In the genomic region with DNA sequence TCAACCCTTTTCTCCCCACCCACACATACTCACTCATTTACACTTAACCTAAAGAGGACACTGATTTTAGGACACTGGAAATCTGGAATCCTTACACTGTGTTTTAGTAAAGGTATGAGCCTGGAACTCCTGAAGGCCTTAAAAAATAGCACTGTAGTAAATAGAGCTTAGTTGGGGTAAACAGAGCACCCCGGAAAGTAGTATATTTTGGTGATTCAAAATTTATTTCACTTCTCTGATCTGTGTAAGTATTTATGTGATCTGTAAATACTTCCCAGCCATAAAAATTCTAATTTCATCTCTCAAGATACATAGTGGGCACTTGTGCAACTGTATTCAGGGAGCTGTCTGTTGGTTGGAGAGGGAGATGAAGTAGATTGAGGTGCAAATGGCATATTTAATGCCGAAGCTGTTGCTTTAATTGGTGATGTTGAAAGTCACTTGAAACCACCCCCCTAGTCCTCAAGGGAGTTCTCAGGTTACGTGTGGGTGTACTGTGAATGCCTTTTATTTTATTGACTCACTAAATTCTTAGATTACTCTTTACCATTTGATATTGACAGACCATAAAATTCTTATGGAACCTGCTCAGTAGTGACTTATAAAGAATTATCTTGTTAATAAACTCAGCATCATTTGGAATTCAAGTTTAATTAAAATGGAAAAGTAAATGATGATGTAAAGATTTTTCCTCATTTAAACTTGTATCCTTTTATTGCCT, we compare ENCODE assay signal across 10 cellular contexts.
DNase-seq lines count a peak whose midpoint lies in the region; ATAC-seq and TF ChIP-seq lines count a peak whose summit lies in the region.
"Had no signal": no experiment of that assay in that cellular context is flagged by ENCODE, and none has a peak within 500 bp of the region (broad histone marks: within the 10 kb centered on the region; RNA-seq: fewer than 3 reads in every experiment).

No MANE protein-coding gene starts in this region.

- POLR2A ChIA-PET in activated CD4-positive, alpha-beta T cell treated with anti-CD3 and anti-CD28 coated beads for 36 hours (lab: Charles Lee), result no interaction called here

- no peaks in the 10 kb centered on the region for H3K36me3 ChIP-seq in HUES6 (ENCODE audit: control insufficient read depth, insufficient read depth, low read length)
- H3K36me3 ChIP-seq: colonic mucosa had no signal

- H3K9me3 Mint-ChIP-seq in activated CD4-positive, alpha-beta T cell treated with anti-CD3 and anti-CD28 coated beads for 36 hours (ENCODE audit: low read depth), result no peaks in the 10 kb centered on the region
- H3K9me3 Mint-ChIP-seq: stimulated activated naive CD8-positive, alpha-beta T cell treated with anti-CD3 and anti-CD28 coated beads, Interleukin-15, Interleukin-2, amounts not matched to agents 100 ng/mL and 50 ng/mL, for 24 hours had no signal

- intact Hi-C loops in activated CD4-positive, alpha-beta T cell treated with anti-CD3 and anti-CD28 coated beads for 36 hours (cut with DNase I, micrococcal nuclease), result no loop called here

- ATAC-seq in activated CD4-positive, alpha-beta T cell treated with anti-CD3 and anti-CD28 coated beads for 36 hours, result no peak
- no peak for ATAC-seq in GM21825 (IDR thresholded peaks at IDR 0.05; ENCODE audit: unreplicated experiment)

- peaks cover 8% of the 10 kb centered on the region for H3K4me1 Mint-ChIP-seq in activated CD4-positive, alpha-beta T cell treated with anti-CD3 and anti-CD28 coated beads for 36 hours

- no peak overlapping the region for H3K4me3 Mint-ChIP-seq in activated CD4-positive, alpha-beta T cell treated with anti-CD3 and anti-CD28 coated beads for 36 hours
- H3K4me3 Mint-ChIP-seq: stimulated activated naive CD8-positive, alpha-beta T cell treated with anti-CD3 and anti-CD28 coated beads, Interleukin-15, Interleukin-2, amounts not matched to agents 100 ng/mL and 50 ng/mL, for 24 hours had no signal

- H3K9me3 ChIP-seq in HUES6 (ENCODE audit: control insufficient read depth, insufficient read depth, low read depth, low read length), result no peaks in the 10 kb centered on the region
- H3K9me3 ChIP-seq: colonic mucosa had no signal

- no peak overlapping the region for H3K4me3 ChIP-seq in AG10803 (ENCODE audit: low read length)
- H3K4me3 ChIP-seq in HUES6 (ENCODE audit: low read depth, low read length), result 0 out of 2 replicates have a peak overlapping the region, but pooled peaks have one; percentile 16
- no peak overlapping the region for H3K4me3 ChIP-seq in fibroblast of mammary gland (ENCODE audit: control insufficient read depth, low read depth, low read length)
- H3K4me3 ChIP-seq: colonic mucosa had no signal

- no peak for TF ChIP-seq CTCF in AG10803 (conservative IDR thresholded peaks at IDR 0.05; ENCODE audit: low read length)
- TF ChIP-seq CTCF in fibroblast of mammary gland (conservative IDR thresholded peaks at IDR 0.05; ENCODE audit: control insufficient read depth, insufficient read depth, low read depth, low read length), result no peak

- H3K9ac ChIP-seq in HUES6 (ENCODE audit: low read length), result no peak overlapping the region

- DNase-seq in AG10803 (ENCODE audit: low read depth) (peak; percentile 22), NCI-H748 (lab: John Stamatoyannopoulos, UW; ENCODE audit: unreplicated experiment) (peak; percentile 91), fibroblast of mammary gland (ENCODE audit: low read depth) (peak; percentile 71), NCI-H226 (no peak)
- DNase-seq in activated CD4-positive, CD25-positive, alpha-beta regulatory T cell treated with anti-CD3 and anti-CD28 coated beads, Interleukin-2, amount 50 U/mL, for 72 hours, result no peak
- no peak for DNase-seq in activated CD4-positive, alpha-beta T cell treated with anti-CD3 and anti-CD28 coated beads for 36 hours
- DNase-seq: colonic mucosa had no signal

- peaks cover 4% of the 10 kb centered on the region for H3K27me3 Mint-ChIP-seq in activated CD4-positive, alpha-beta T cell treated with anti-CD3 and anti-CD28 coated beads for 36 hours
- H3K27me3 Mint-ChIP-seq: stimulated activated naive CD8-positive, alpha-beta T cell treated with anti-CD3 and anti-CD28 coated beads, Interleukin-15, Interleukin-2, amounts not matched to agents 100 ng/mL and 50 ng/mL, for 24 hours had no signal

- CTCF ChIA-PET in activated CD4-positive, alpha-beta T cell treated with anti-CD3 and anti-CD28 coated beads for 36 hours (lab: Charles Lee), result no interaction called here

- no peaks in the 10 kb centered on the region for H3K36me3 Mint-ChIP-seq in activated CD4-positive, alpha-beta T cell treated with anti-CD3 and anti-CD28 coated beads for 36 hours (ENCODE audit: low read depth)

- H3K4me1 ChIP-seq in HUES6 (ENCODE audit: control insufficient read depth, insufficient read depth, low read length), result peaks cover 70% of the 10 kb centered on the region
- H3K4me1 ChIP-seq: colonic mucosa had no signal

- peak overlapping the region; percentile 2; the same call in 1 of the 2 replicates for H3K27ac ChIP-seq in HUES6 (ENCODE audit: low read depth, low read length)
- H3K27ac ChIP-seq: colonic mucosa had no signal

- H3K27ac Mint-ChIP-seq in activated CD4-positive, alpha-beta T cell treated with anti-CD3 and anti-CD28 coated beads for 36 hours, result no peak overlapping the region
- H3K27ac Mint-ChIP-seq: stimulated activated naive CD8-positive, alpha-beta T cell treated with anti-CD3 and anti-CD28 coated beads, Interleukin-15, Interleukin-2, amounts not matched to agents 100 ng/mL and 50 ng/mL, for 24 hours had no signal

- H3K27me3 ChIP-seq in HUES6 (ENCODE audit: control insufficient read depth, insufficient read depth, low read length), result no peaks in the 10 kb centered on the region
- H3K27me3 ChIP-seq: colonic mucosa had no signal

Comparison
In these comparisons a context has a peak if more than half of its experiments do, and no peak if none do; other contexts are left out.
1. DNase-seq: peak in AG10803 (single experiment), NCI-H748 (single experiment) and fibroblast of mammary gland (single experiment); none in NCI-H226 (single experiment), activated CD4-positive, CD25-positive, alpha-beta regulatory T cell treated with anti-CD3 and anti-CD28 coated beads, Interleukin-2, amount 50 U/mL, for 72 hours (single experiment) and activated CD4-positive, alpha-beta T cell treated with anti-CD3 and anti-CD28 coated beads for 36 hours (single experiment).